8 cellular contexts compared by ENCODE assay signal in genomic region chr22:42268852-42269406, GRCh38. TPM values are rescaled to one million over a fixed set of nuclear protein-coding genes. Genes with fewer than 3 reads are reported as not detected.
A peak's percentile ranks its signal among the peaks of the same experiment; 100 is the strongest.
DNase-seq lines count a peak whose midpoint lies in the region; ATAC-seq lines count a peak whose summit lies in the region.

No MANE protein-coding gene starts in this region.

- H3K4me1 ChIP-seq in subcutaneous abdominal adipose tissue (ENCODE audit: control insufficient read depth in 5 of 5, insufficient read depth in 5 of 5, low read length in 5 of 5) = peaks cover 0 to 28% (median 15%) of the 10 kb centered on the region in 5 donors

- no peaks in the 10 kb centered on the region for H3K9me3 ChIP-seq in subcutaneous abdominal adipose tissue (ENCODE audit: control insufficient read depth in 5 of 5, low read length in 5 of 5)

- H3K4me3 Mint-ChIP-seq in activated CD4-positive, alpha-beta T cell treated with anti-CD3 and anti-CD28 coated beads, Interleukin-2, amount 10 ng/mL, durations not matched to agents 24 days and 14 days = peak overlapping the region; percentile 97
- H3K4me3 Mint-ChIP-seq in activated T-helper 1 cell treated with anti-CD3 and anti-CD28 coated beads, Interleukin-12 subunit alpha, Interleukin-12 subunit beta, Interleukin-2, Interleukin-4 antibody, amounts not matched to agents 30 ng/mL and 10 ng/mL and 1 ng/mL, durations not matched to agents 14 hours and 24 hours and 36 hours = peak overlapping the region; percentile 90

- H3K36me3 Mint-ChIP-seq in activated CD4-positive, alpha-beta T cell treated with anti-CD3 and anti-CD28 coated beads, Interleukin-2, amount 10 ng/mL, durations not matched to agents 24 days and 14 days (ENCODE audit: low read depth) = peaks cover 12% of the 10 kb centered on the region
- H3K36me3 Mint-ChIP-seq in activated T-helper 1 cell treated with anti-CD3 and anti-CD28 coated beads, Interleukin-12 subunit alpha, Interleukin-12 subunit beta, Interleukin-2, Interleukin-4 antibody, amounts not matched to agents 30 ng/mL and 10 ng/mL and 1 ng/mL, durations not matched to agents 14 hours and 24 hours and 36 hours (ENCODE audit: low read depth) = peaks cover 25% of the 10 kb centered on the region

- H3K36me3 ChIP-seq in subcutaneous abdominal adipose tissue (ENCODE audit: control insufficient read depth in 5 of 5, insufficient read depth in 5 of 5, low read length in 5 of 5) = no peaks in the 10 kb centered on the region

- no peaks in the 10 kb centered on the region for H3K27me3 ChIP-seq in subcutaneous abdominal adipose tissue (ENCODE audit: control insufficient read depth in 5 of 5, insufficient read depth in 4 of 5, low read length in 5 of 5)

- no peak for ATAC-seq in HG03354 (IDR thresholded peaks at IDR 0.05; ENCODE audit: poor library complexity, severe bottlenecking, unreplicated experiment)

- peaks cover 36% of the 10 kb centered on the region for H3K4me1 Mint-ChIP-seq in activated CD4-positive, alpha-beta T cell treated with anti-CD3 and anti-CD28 coated beads, Interleukin-2, amount 10 ng/mL, durations not matched to agents 24 days and 14 days
- peaks cover 44% of the 10 kb centered on the region for H3K4me1 Mint-ChIP-seq in activated T-helper 1 cell treated with anti-CD3 and anti-CD28 coated beads, Interleukin-12 subunit alpha, Interleukin-12 subunit beta, Interleukin-2, Interleukin-4 antibody, amounts not matched to agents 30 ng/mL and 10 ng/mL and 1 ng/mL, durations not matched to agents 14 hours and 24 hours and 36 hours (ENCODE audit: low read depth)

- peak overlapping the region; percentile 58 to 91 (median 90) for H3K4me3 ChIP-seq in subcutaneous abdominal adipose tissue (ENCODE audit: low read depth in 1 of 5, low read length in 5 of 5)

- H3K27me3 Mint-ChIP-seq in activated CD4-positive, alpha-beta T cell treated with anti-CD3 and anti-CD28 coated beads, Interleukin-2, amount 10 ng/mL, durations not matched to agents 24 days and 14 days = no peaks in the 10 kb centered on the region
- H3K27me3 Mint-ChIP-seq in activated T-helper 1 cell treated with anti-CD3 and anti-CD28 coated beads, Interleukin-12 subunit alpha, Interleukin-12 subunit beta, Interleukin-2, Interleukin-4 antibody, amounts not matched to agents 30 ng/mL and 10 ng/mL and 1 ng/mL, durations not matched to agents 14 hours and 24 hours and 36 hours (ENCODE audit: insufficient read depth) = no peaks in the 10 kb centered on the region

- DNase-seq in activated CD4-positive, alpha-beta T cell treated with anti-CD3 and anti-CD28 coated beads, Interleukin-2, amount 10 ng/mL, durations not matched to agents 24 days and 14 days = peak; percentile 60
- DNase-seq in activated CD4-positive, alpha-beta T cell treated with anti-CD3 and anti-CD28 coated beads, Interleukin-2, amount 50 U/mL, for 48 hours = no peak
- no peak for DNase-seq in activated T-helper 1 cell treated with anti-CD3 and anti-CD28 coated beads, Interleukin-12 subunit alpha, Interleukin-12 subunit beta, Interleukin-2, Interleukin-4 antibody, amounts not matched to agents 30 ng/mL and 10 ng/mL and 1 ng/mL, durations not matched to agents 14 hours and 24 hours and 36 hours (ENCODE audit: low spot score)
- DNase-seq in islet precursor cell = peak; percentile 71
- DNase-seq in NCI-H526 treated with DMSO at 0.1 percent for 48 hours (lab: John Stamatoyannopoulos, UW) = no peak
- no peak for DNase-seq in NCI-H69 (lab: John Stamatoyannopoulos, UW)

- no peak overlapping the region for H3K27ac ChIP-seq in subcutaneous abdominal adipose tissue (ENCODE audit: low read depth, low read length)

- no peaks in the 10 kb centered on the region for H3K9me3 Mint-ChIP-seq in activated CD4-positive, alpha-beta T cell treated with anti-CD3 and anti-CD28 coated beads, Interleukin-2, amount 10 ng/mL, durations not matched to agents 24 days and 14 days
- H3K9me3 Mint-ChIP-seq in activated T-helper 1 cell treated with anti-CD3 and anti-CD28 coated beads, Interleukin-12 subunit alpha, Interleukin-12 subunit beta, Interleukin-2, Interleukin-4 antibody, amounts not matched to agents 30 ng/mL and 10 ng/mL and 1 ng/mL, durations not matched to agents 14 hours and 24 hours and 36 hours = no peaks in the 10 kb centered on the region

- H3K27ac Mint-ChIP-seq in activated CD4-positive, alpha-beta T cell treated with anti-CD3 and anti-CD28 coated beads, Interleukin-2, amount 10 ng/mL, durations not matched to agents 24 days and 14 days = peak overlapping the region; percentile 81
- H3K27ac Mint-ChIP-seq in activated T-helper 1 cell treated with anti-CD3 and anti-CD28 coated beads, Interleukin-12 subunit alpha, Interleukin-12 subunit beta, Interleukin-2, Interleukin-4 antibody, amounts not matched to agents 30 ng/mL and 10 ng/mL and 1 ng/mL, durations not matched to agents 14 hours and 24 hours and 36 hours = peak overlapping the region; percentile 87

- intact Hi-C loops in activated CD4-positive, alpha-beta T cell treated with anti-CD3 and anti-CD28 coated beads, Interleukin-2, amount 10 ng/mL, durations not matched to agents 24 days and 14 days (cut with micrococcal nuclease) = loop anchor here (1.0 to 10.0 kb wide), 4 partner anchors 31 to 179 kb away; partner anchors contain the start of gene NDUFA6
- intact Hi-C loops in activated T-helper 1 cell treated with anti-CD3 and anti-CD28 coated beads, Interleukin-12 subunit alpha, Interleukin-12 subunit beta, Interleukin-2, Interleukin-4 antibody, amounts not matched to agents 30 ng/mL and 10 ng/mL and 1 ng/mL, durations not matched to agents 14 hours and 24 hours and 36 hours (cut with micrococcal nuclease) = loop anchor here (1.0 to 5.0 kb wide), 5 partner anchors 52 to 178 kb away; no protein-coding TSS in a partner anchor

- H3K9ac ChIP-seq in subcutaneous abdominal adipose tissue (ENCODE audit: low read length in 5 of 5) = peak overlapping the region in 4 of 5 donors; percentile 88 to 92 (median 91)

RNA-seq across cellular contexts. Expression of gene TCF20, which starts 1.5 kb away (rescaled TPM):
- total RNA-seq in activated CD4-positive, alpha-beta T cell treated with anti-CD3 and anti-CD28 coated beads, Interleukin-2, amount 10 ng/mL, durations not matched to agents 24 days and 14 days = 83.0 and 85.4 TPM in 2 replicates
- 82.9 and 83.9 TPM in 2 replicates for total RNA-seq in activated T-helper 1 cell treated with anti-CD3 and anti-CD28 coated beads, Interleukin-12 subunit alpha, Interleukin-12 subunit beta, Interleukin-2, Interleukin-4 antibody, amounts not matched to agents 30 ng/mL and 10 ng/mL and 1 ng/mL, durations not matched to agents 14 hours and 24 hours and 36 hours

Comparison
In these comparisons a context has a peak if more than half of its experiments do, and no peak if none do; other contexts are left out.
1. DNase-seq: peak in activated CD4-positive, alpha-beta T cell treated with anti-CD3 and anti-CD28 coated beads, Interleukin-2, amount 10 ng/mL, durations not matched to agents 24 days and 14 days (single experiment) and islet precursor cell (single experiment); none in activated CD4-positive, alpha-beta T cell treated with anti-CD3 and anti-CD28 coated beads, Interleukin-2, amount 50 U/mL, for 48 hours (0 of 2), activated T-helper 1 cell treated with anti-CD3 and anti-CD28 coated beads, Interleukin-12 subunit alpha, Interleukin-12 subunit beta, Interleukin-2, Interleukin-4 antibody, amounts not matched to agents 30 ng/mL and 10 ng/mL and 1 ng/mL, durations not matched to agents 14 hours and 24 hours and 36 hours (single experiment), NCI-H526 treated with DMSO at 0.1 percent for 48 hours (single experiment) and NCI-H69 (single experiment).